Comparison of ENCODE assay signal across 21 cellular contexts in genomic region chr1:27464926-27465325, GRCh38. TPM values are rescaled to one million over a fixed set of nuclear protein-coding genes. Genes with fewer than 3 reads are reported as not detected.
DNase-seq lines count a peak whose midpoint lies in the region; ATAC-seq and TF ChIP-seq lines count a peak whose summit lies in the region.
"Had no signal": no experiment of that assay in that cellular context is flagged by ENCODE, and none has a peak within 500 bp of the region (broad histone marks: within the 10 kb centered on the region; RNA-seq: fewer than 3 reads in every experiment).

No MANE protein-coding gene starts in this region.

- peaks cover 97% of the 10 kb centered on the region for H3K79me2 ChIP-seq in Karpas-422 (ENCODE audit: low read length)

- no peaks in the 10 kb centered on the region for H3K27me3 Mint-ChIP-seq in activated CD8-positive, alpha-beta T cell treated with anti-CD3 and anti-CD28 coated beads for 36 hours
- no peaks in the 10 kb centered on the region for H3K27me3 Mint-ChIP-seq in activated CD8-positive, alpha-beta T cell treated with anti-CD3 and anti-CD28 coated beads, Interleukin-2, amount 10 ng/mL, durations not matched to agents 7 days and 5 days (ENCODE audit: low read depth)
- H3K27me3 Mint-ChIP-seq in effector memory CD8-positive, alpha-beta T cell, result no peaks in the 10 kb centered on the region

- no peak overlapping the region for H3K4me3 Mint-ChIP-seq in activated CD8-positive, alpha-beta T cell treated with anti-CD3 and anti-CD28 coated beads for 36 hours
- H3K4me3 Mint-ChIP-seq in activated CD8-positive, alpha-beta T cell treated with anti-CD3 and anti-CD28 coated beads, Interleukin-2, amount 10 ng/mL, durations not matched to agents 7 days and 5 days, result no peak overlapping the region
- H3K4me3 Mint-ChIP-seq in effector memory CD8-positive, alpha-beta T cell, result no peak overlapping the region
- no peak overlapping the region for H3K4me3 Mint-ChIP-seq in stimulated activated effector memory CD8-positive, alpha-beta T cell treated with anti-CD3 and anti-CD28 coated beads, Interleukin-12 subunit alpha, Interleukin-12 subunit beta, amount 100 ng/mL, for 72 hours

- peaks cover 29% of the 10 kb centered on the region for H3K36me3 Mint-ChIP-seq in activated CD8-positive, alpha-beta T cell treated with anti-CD3 and anti-CD28 coated beads for 36 hours (ENCODE audit: low read depth)
- H3K36me3 Mint-ChIP-seq in activated CD8-positive, alpha-beta T cell treated with anti-CD3 and anti-CD28 coated beads, Interleukin-2, amount 10 ng/mL, durations not matched to agents 7 days and 5 days (ENCODE audit: low read depth), result peaks cover 25% of the 10 kb centered on the region
- peaks cover 30% of the 10 kb centered on the region for H3K36me3 Mint-ChIP-seq in effector memory CD8-positive, alpha-beta T cell (ENCODE audit: insufficient read depth)
- peaks cover 54% of the 10 kb centered on the region for H3K36me3 Mint-ChIP-seq in stimulated activated effector memory CD8-positive, alpha-beta T cell treated with anti-CD3 and anti-CD28 coated beads, Interleukin-12 subunit alpha, Interleukin-12 subunit beta, amount 100 ng/mL, for 72 hours

- in situ Hi-C loops in Panc1 (cut with HindIII; ENCODE audit: low pct_unique_long_range_greater_than_20kb, low sequenced_read_pairs), result no loop called here

- H3K27me3 ChIP-seq in Panc1 (ENCODE audit: control insufficient read depth, insufficient read depth, low read length) (no peaks in the 10 kb centered on the region), Karpas-422 (ENCODE audit: low read length) (no peaks in the 10 kb centered on the region)
- H3K27me3 ChIP-seq: breast epithelium, transverse colon had no signal

- H3K27ac ChIP-seq in Panc1 (ENCODE audit: low read length) (no peak overlapping the region), Karpas-422 (ENCODE audit: low read length) (no peak overlapping the region)
- H3K27ac ChIP-seq: breast epithelium, prostate gland had no signal

- no peaks in the 10 kb centered on the region for H4K20me1 ChIP-seq in Karpas-422 (ENCODE audit: insufficient read depth, low read depth, low read length)

- no peak for TF ChIP-seq CTCF in activated CD8-positive, alpha-beta T cell treated with anti-CD3 and anti-CD28 coated beads for 36 hours (IDR thresholded peaks at IDR 0.05)
- TF ChIP-seq CTCF in Panc1 (IDR thresholded peaks at IDR 0.05), result no peak

- CTCF ChIA-PET in activated CD8-positive, alpha-beta T cell treated with anti-CD3 and anti-CD28 coated beads for 36 hours (lab: Charles Lee), result interaction anchor here (1.1 to 2.3 kb wide), 9 partner anchors 10 to 204 kb away, joined by 3 to 11 read pairs (median 5); partner anchors contain the start of gene MAP3K6
- CTCF ChIA-PET in activated CD8-positive, alpha-beta T cell treated with anti-CD3 and anti-CD28 coated beads, Interleukin-2, amount 10 ng/mL, durations not matched to agents 7 days and 5 days (lab: Charles Lee), result interaction anchor here (0.8 to 2.5 kb wide), 11 partner anchors 9 to 205 kb away, joined by 3 to 10 read pairs (median 3); partner anchors contain the start of gene WASF2
- CTCF ChIA-PET in Panc1 (lab: Charles Lee), result interaction anchor here (0.5 kb wide), 1 partner anchor 152 kb away, joined by 3 read pairs; no protein-coding TSS in a partner anchor

- TSS peak; percentile 47 for BruUV-seq in Panc1 (replicated peaks; lab: Mats Ljungman, UMichigan)

- intact Hi-C loops in activated CD8-positive, alpha-beta T cell treated with anti-CD3 and anti-CD28 coated beads for 36 hours (cut with micrococcal nuclease), result no loop called here
- intact Hi-C loops in Panc1 (cut with micrococcal nuclease; ENCODE audit: unreplicated experiment), result no loop called here

- H3K9me3 ChIP-seq in Panc1 (ENCODE audit: control insufficient read depth, insufficient read depth, low read depth, low read length) (no peaks in the 10 kb centered on the region), Karpas-422 (ENCODE audit: low read length) (no peaks in the 10 kb centered on the region)
- H3K9me3 ChIP-seq: breast epithelium, prostate gland, transverse colon had no signal

- no peak for ATAC-seq in activated CD8-positive, alpha-beta T cell treated with anti-CD3 and anti-CD28 coated beads for 36 hours
- ATAC-seq in activated CD8-positive, alpha-beta T cell treated with anti-CD3 and anti-CD28 coated beads, Interleukin-2, amount 10 ng/mL, durations not matched to agents 7 days and 5 days, result no peak
- no peak for ATAC-seq in Panc1
- ATAC-seq in effector memory CD8-positive, alpha-beta T cell (replicated peaks), result no peak
- no peak for ATAC-seq in stimulated activated effector memory CD8-positive, alpha-beta T cell treated with anti-CD3 and anti-CD28 coated beads, Interleukin-12 subunit alpha, Interleukin-12 subunit beta, amount 100 ng/mL, for 72 hours
- ATAC-seq: SK-N-SH treated with all-trans-retinoic acid at 6 μM for 48 hours had no signal

- H3K4me1 ChIP-seq in Panc1 (ENCODE audit: control insufficient read depth, insufficient read depth, low read length) (no peaks in the 10 kb centered on the region), Karpas-422 (ENCODE audit: low read length) (peaks cover 16% of the 10 kb centered on the region)
- H3K4me1 ChIP-seq: breast epithelium, prostate gland had no signal

- peak overlapping the region; percentile 50 for H3K27ac Mint-ChIP-seq in activated CD8-positive, alpha-beta T cell treated with anti-CD3 and anti-CD28 coated beads for 36 hours
- H3K27ac Mint-ChIP-seq in activated CD8-positive, alpha-beta T cell treated with anti-CD3 and anti-CD28 coated beads, Interleukin-2, amount 10 ng/mL, durations not matched to agents 7 days and 5 days, result no peak overlapping the region
- H3K27ac Mint-ChIP-seq in effector memory CD8-positive, alpha-beta T cell, result peak overlapping the region; percentile 71 to 73
- peak overlapping the region; percentile 32 for H3K27ac Mint-ChIP-seq in stimulated activated effector memory CD8-positive, alpha-beta T cell treated with anti-CD3 and anti-CD28 coated beads, Interleukin-12 subunit alpha, Interleukin-12 subunit beta, amount 100 ng/mL, for 72 hours

- DNase-seq in activated CD8-positive, alpha-beta T cell treated with anti-CD3 and anti-CD28 coated beads for 36 hours, result no peak
- no peak for DNase-seq in activated CD8-positive, alpha-beta T cell treated with anti-CD3 and anti-CD28 coated beads, Interleukin-2, amount 10 ng/mL, durations not matched to agents 7 days and 5 days
- DNase-seq in Panc1 (ENCODE audit: low read depth, low spot score) (no peak), NCI-H1417 treated with DMSO at 0.1 percent for 48 hours (lab: John Stamatoyannopoulos, UW) (no peak), Karpas-422 (no peak), NCI-H446 treated with DMSO at 0.1 percent for 48 hours (lab: John Stamatoyannopoulos, UW) (no peak)
- DNase-seq in effector memory CD8-positive, alpha-beta T cell, result no peak
- DNase-seq in stimulated activated effector memory CD8-positive, alpha-beta T cell treated with anti-CD3 and anti-CD28 coated beads, Interleukin-12 subunit alpha, Interleukin-12 subunit beta, amount 100 ng/mL, for 72 hours (ENCODE audit: low spot score in 2 of 2), result no peak
- DNase-seq: 8988T; activated CD4-positive, alpha-beta T cell treated with anti-CD3 and anti-CD28 coated beads, Interleukin-2, amount 50 U/mL, for 48 hours; activated effector memory CD4-positive, alpha-beta T cell treated with anti-CD3 and anti-CD28 coated beads, Interleukin-2, amount 50 U/mL, for 16 hours; cortex of kidney; GOT3; islet precursor cell; NCI-H1048; NCI-H187 treated with DMSO at 0.1 percent for 48 hours; NCI-H69; transverse colon had no signal

- no peaks in the 10 kb centered on the region for H3K9me3 Mint-ChIP-seq in activated CD8-positive, alpha-beta T cell treated with anti-CD3 and anti-CD28 coated beads for 36 hours
- no peaks in the 10 kb centered on the region for H3K9me3 Mint-ChIP-seq in activated CD8-positive, alpha-beta T cell treated with anti-CD3 and anti-CD28 coated beads, Interleukin-2, amount 10 ng/mL, durations not matched to agents 7 days and 5 days (ENCODE audit: insufficient read depth)
- H3K9me3 Mint-ChIP-seq in effector memory CD8-positive, alpha-beta T cell, result no peaks in the 10 kb centered on the region
- no peaks in the 10 kb centered on the region for H3K9me3 Mint-ChIP-seq in stimulated activated effector memory CD8-positive, alpha-beta T cell treated with anti-CD3 and anti-CD28 coated beads, Interleukin-12 subunit alpha, Interleukin-12 subunit beta, amount 100 ng/mL, for 72 hours

- H2AFZ ChIP-seq in Karpas-422 (ENCODE audit: low read length), result no peak overlapping the region

- H3K4me2 ChIP-seq in Karpas-422 (ENCODE audit: low read depth, low read length, poor library complexity, severe bottlenecking), result no peak overlapping the region

- H3K36me3 ChIP-seq in Panc1 (ENCODE audit: control insufficient read depth, insufficient read depth, low read length) (no peaks in the 10 kb centered on the region), Karpas-422 (ENCODE audit: insufficient read depth, low read length) (peaks cover 4% of the 10 kb centered on the region; the same call in 1 of the 2 replicates)
- H3K36me3 ChIP-seq: breast epithelium, prostate gland had no signal

- H3K4me3 ChIP-seq in Panc1 (ENCODE audit: low read depth in 2 of 2, low read length in 2 of 2), result no peak overlapping the region
- no peak overlapping the region for H3K4me3 ChIP-seq in Karpas-422 (ENCODE audit: low read length)
- H3K4me3 ChIP-seq: breast epithelium, prostate gland, transverse colon had no signal

- POLR2A ChIA-PET in activated CD8-positive, alpha-beta T cell treated with anti-CD3 and anti-CD28 coated beads for 36 hours (lab: Charles Lee), result interaction anchor here (0.9 to 1.8 kb wide), 5 partner anchors 10 to 61 kb away, joined by 3 to 7 read pairs (median 6); no protein-coding TSS in a partner anchor
- POLR2A ChIA-PET in activated CD8-positive, alpha-beta T cell treated with anti-CD3 and anti-CD28 coated beads, Interleukin-2, amount 10 ng/mL, durations not matched to agents 7 days and 5 days (lab: Charles Lee), result interaction anchor here (0.6 to 1.6 kb wide), 3 partner anchors 20 to 44 kb away, joined by 3 to 5 read pairs (median 3); partner anchors contain the start of gene WASF2
- POLR2A ChIA-PET in Panc1 (lab: Charles Lee), result no interaction called here

- peaks cover 46% of the 10 kb centered on the region for H3K4me1 Mint-ChIP-seq in activated CD8-positive, alpha-beta T cell treated with anti-CD3 and anti-CD28 coated beads for 36 hours (ENCODE audit: low read depth)
- peaks cover 25% of the 10 kb centered on the region for H3K4me1 Mint-ChIP-seq in activated CD8-positive, alpha-beta T cell treated with anti-CD3 and anti-CD28 coated beads, Interleukin-2, amount 10 ng/mL, durations not matched to agents 7 days and 5 days (ENCODE audit: low read depth)
- H3K4me1 Mint-ChIP-seq in effector memory CD8-positive, alpha-beta T cell (ENCODE audit: low read depth in 2 of 2), result peaks cover 23 to 53% of the 10 kb centered on the region in 2 donors
- H3K4me1 Mint-ChIP-seq in stimulated activated effector memory CD8-positive, alpha-beta T cell treated with anti-CD3 and anti-CD28 coated beads, Interleukin-12 subunit alpha, Interleukin-12 subunit beta, amount 100 ng/mL, for 72 hours, result peaks cover 36% of the 10 kb centered on the region

- H3K9ac ChIP-seq in Karpas-422 (ENCODE audit: low read length), result no peak overlapping the region

- H3K9me2 ChIP-seq in Karpas-422 (replicated peaks; ENCODE audit: insufficient read depth, low read length), result no peaks in the 10 kb centered on the region

RNA-seq across cellular contexts. Expression of gene WASF2, which starts 25.0 kb away (rescaled TPM):
- total RNA-seq in activated CD8-positive, alpha-beta T cell treated with anti-CD3 and anti-CD28 coated beads for 36 hours, result 100 to 1,000 TPM; 108 to 111 TPM
- total RNA-seq in activated CD8-positive, alpha-beta T cell treated with anti-CD3 and anti-CD28 coated beads, Interleukin-2, amount 10 ng/mL, durations not matched to agents 7 days and 5 days, result 100 to 1,000 TPM; 120 to 127 TPM
- total RNA-seq in Panc1 (2021; ENCODE audit: unreplicated experiment), result 121 TPM
- 63.7 TPM for polyA plus RNA-seq in Panc1 (2012; ENCODE audit: insufficient read length)
- total RNA-seq in Karpas-422 (2014; rRNA removed; shearing (Covaris generic); ENCODE audit: low replicate concordance), result 20.2 and 21.7 TPM in 2 replicates
